10 cellular contexts compared by ENCODE assay signal in the genomic region with DNA sequence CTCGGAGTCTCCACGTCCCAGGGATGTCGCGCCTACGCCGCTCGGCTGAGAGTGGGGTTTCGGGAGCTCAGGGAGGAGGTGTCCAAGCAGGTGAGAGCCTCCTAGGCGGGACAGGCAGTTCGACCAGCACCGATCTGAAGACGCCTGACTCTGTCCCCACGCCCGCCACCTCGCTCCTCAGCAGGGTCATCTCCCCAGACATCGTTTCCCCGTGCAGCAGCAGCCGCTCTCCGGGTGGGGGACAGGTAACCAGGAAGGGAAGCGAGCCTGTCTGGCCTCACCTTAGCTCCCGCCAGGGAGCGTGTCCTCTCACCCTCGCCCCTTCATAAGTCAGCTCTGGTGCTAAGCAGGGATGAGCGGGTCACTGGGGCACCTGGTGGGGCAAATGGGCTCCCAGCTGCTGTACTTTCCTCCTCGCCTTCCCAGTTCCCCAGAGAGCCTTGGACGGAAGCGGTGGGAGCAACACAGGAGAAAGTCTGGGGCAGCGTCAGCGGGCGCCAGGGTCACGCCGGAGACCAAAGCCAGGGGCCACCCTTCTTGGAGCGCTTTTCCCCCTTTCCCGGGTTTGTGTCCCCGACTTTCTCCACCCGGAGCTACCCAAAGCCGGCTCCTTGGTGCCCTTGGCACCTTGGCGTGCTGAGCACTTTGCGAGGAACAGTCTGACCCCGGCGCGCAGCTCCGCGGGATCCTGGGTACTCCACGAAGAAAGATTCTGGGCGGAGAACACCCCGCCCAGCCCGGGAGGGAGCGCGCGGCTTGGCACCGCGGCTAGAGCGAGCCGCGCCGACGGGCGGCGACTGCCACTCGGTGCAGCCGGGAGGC. TPM values are rescaled to one million over a fixed set of nuclear protein-coding genes. Genes with fewer than 3 reads are reported as not detected.
DNase-seq lines count a peak whose midpoint lies in the region; ATAC-seq, FAIRE-seq and TF ChIP-seq lines count a peak whose summit lies in the region.
"Had no signal": no experiment of that assay in that cellular context is flagged by ENCODE, and none has a peak within 500 bp of the region (broad histone marks: within the 10 kb centered on the region; RNA-seq: fewer than 3 reads in every experiment).

No MANE protein-coding gene starts in this region.

- H3K27me3 ChIP-seq in RWPE2 (ENCODE audit: insufficient read depth, poor library complexity, severe bottlenecking) (peaks cover 89% of the 10 kb centered on the region), esophagus squamous epithelium (peaks cover 7 to 79% (median 18%) of the 10 kb centered on the region in 4 donors)

- ATAC-seq in RWPE2 (ENCODE audit: low read depth) (peak; percentile 26; the same call in 1 of the 3 replicates), omental fat pad (ENCODE audit: low FRiP score) (peak; percentile 16)
- ATAC-seq: GM12878 had no signal

- no peak overlapping the region for H3K27ac ChIP-seq in RWPE2 (ENCODE audit: poor library complexity, severe bottlenecking)
- H3K27ac ChIP-seq in esophagus squamous epithelium: peak overlapping the region; percentile 37 to 83 (median 68)

- no peaks in the 10 kb centered on the region for H3K9me3 ChIP-seq in RWPE2 (ENCODE audit: severe bottlenecking)
- H3K9me3 ChIP-seq in esophagus squamous epithelium: no peaks in the 10 kb centered on the region

- no peaks in the 10 kb centered on the region for H3K4me1 ChIP-seq in RWPE2 (ENCODE audit: insufficient read depth, poor library complexity, severe bottlenecking)
- peaks cover 18 to 31% (median 24%) of the 10 kb centered on the region in 3 donors for H3K4me1 ChIP-seq in esophagus squamous epithelium

- no peak for TF ChIP-seq POLR2A in esophagus squamous epithelium (IDR thresholded peaks at IDR 0.05)

- H3K4me3 ChIP-seq in RWPE2 (ENCODE audit: severe bottlenecking) (no peak overlapping the region), esophagus squamous epithelium (peak overlapping the region; percentile 17 to 67 (median 39))
- H3K4me3 ChIP-seq: GM12878 had no signal

- intact Hi-C loops in esophagus squamous epithelium (cut with DNase I): loop anchor here (5.0 kb wide), 1 partner anchor 183 kb away; no protein-coding TSS in a partner anchor

- FAIRE-seq in D721Med (lab: Jason Lieb, UNC): no peak
- no peak for FAIRE-seq in HTR-8/SVneo (lab: Jason Lieb, UNC)
- FAIRE-seq: GM12878 had no signal

- 0 to 8% methylated on average over 9 to 16 of the region's 62 CpGs for WGBS in esophagus squamous epithelium, 2 donors

- DNase-seq in D721Med (ENCODE audit: insufficient read length, low spot score) (peak; percentile 47), RWPE2 (ENCODE audit: low spot score) (no peak), esophagus squamous epithelium (lab: John Stamatoyannopoulos, UW) (no peak), omental fat pad (ENCODE audit: low spot score) (no peak), putamen (ENCODE audit: low spot score) (no peak), A172 (ENCODE audit: low spot score) (no peak), H4 (ENCODE audit: low spot score) (no peak), HTR-8/SVneo (ENCODE audit: insufficient read length, low spot score) (no peak)
- DNase-seq: SIG-M5 had no signal

- H3K36me3 ChIP-seq in RWPE2 (ENCODE audit: low read depth): no peaks in the 10 kb centered on the region
- no peaks in the 10 kb centered on the region for H3K36me3 ChIP-seq in esophagus squamous epithelium

- no peak for TF ChIP-seq CTCF in D721Med (IDR thresholded peaks at IDR 0.05; ENCODE audit: insufficient read depth, missing control alignments)
- TF ChIP-seq CTCF in RWPE2 (IDR thresholded peaks at IDR 0.05; ENCODE audit: poor library complexity, severe bottlenecking): no peak
- peak in 1 of 6 experiments; percentile 36 for TF ChIP-seq CTCF in esophagus squamous epithelium (IDR thresholded peaks at IDR 0.05)
- TF ChIP-seq CTCF in omental fat pad (IDR thresholded peaks at IDR 0.05): no peak

RNA-seq across cellular contexts. Expression of a gene that starts 1.6 kb away (rescaled TPM):
- total RNA-seq in esophagus squamous epithelium: 10 to 100 TPM in 1 of 4 donors, 1 to 10 TPM in 3; 1.6 to 44.4 (median 6.5) TPM
- total RNA-seq in omental fat pad: 100 to 1,000 TPM in 2 of 4 donors, 10 to 100 TPM in 2; 80.2 to 141 (median 103) TPM
- 0.29 TPM in 1 of 2 replicates, not detected in the other for total RNA-seq in A172 (2014; rRNA removed; shearing (Covaris generic))
- total RNA-seq in H4 (2014; rRNA removed; shearing (Covaris generic)): 0.14 TPM in 1 of 2 replicates, not detected in the other
